ENCODE assay signal across 17 cellular contexts in the genomic region with DNA sequence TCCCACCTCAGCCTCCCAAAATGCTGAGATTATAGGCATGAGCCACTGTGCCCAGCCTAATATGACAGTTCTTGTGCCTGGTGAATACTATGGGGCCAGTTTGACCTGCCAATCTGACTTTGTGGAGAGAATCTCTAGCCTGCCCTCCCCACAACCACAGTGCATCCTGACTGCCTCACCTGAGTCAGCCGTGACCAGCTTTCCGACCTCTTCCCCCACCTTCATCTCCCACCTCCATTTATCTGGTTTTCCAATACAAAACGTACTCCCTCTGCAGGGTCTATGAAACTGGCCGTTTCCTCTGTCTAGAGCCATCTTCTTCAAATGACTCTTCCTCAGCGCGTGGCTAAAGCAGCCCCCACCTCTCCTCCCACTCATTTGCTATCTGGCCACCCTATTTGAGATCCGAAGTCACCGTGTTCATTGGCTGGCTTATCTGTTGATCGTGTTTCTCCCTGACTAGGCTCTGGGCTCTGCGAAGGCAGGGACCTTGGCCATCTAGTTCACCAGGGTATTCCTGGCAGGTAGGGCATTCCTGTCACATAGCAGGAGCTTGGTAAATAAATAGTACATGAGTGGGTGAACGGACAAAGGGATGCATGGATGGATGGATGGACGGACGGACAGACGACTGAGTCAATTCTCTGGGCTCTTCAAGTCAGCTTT. TPM values are rescaled to one million over a fixed set of nuclear protein-coding genes. Genes with fewer than 3 reads are reported as not detected.
"Had no signal": no experiment of that assay in that cellular context is flagged by ENCODE, and none has a peak within 500 bp of the region (broad histone marks: within the 10 kb centered on the region; RNA-seq: fewer than 3 reads in every experiment).

No MANE protein-coding gene starts in this region.

- DNase-seq: activated CD4-positive, alpha-beta T cell treated with anti-CD3 and anti-CD28 coated beads, Interleukin-2, amount 10 ng/mL, durations not matched to agents 24 days and 14 days; activated CD4-positive, CD25-positive, alpha-beta regulatory T cell; activated naive CD4-positive, alpha-beta T cell treated with Interleukin-2 at 50 U/mL for 16 hours; central memory CD4-positive, alpha-beta T cell; cortex of kidney; effector CD4-positive, alpha-beta T cell; esophagus squamous epithelium; glutamatergic neuron; hypothalamus had no signal

- H3K9me3 ChIP-seq: esophagus squamous epithelium had no signal

- ATAC-seq: stimulated activated memory B cell treated with anti-CD40 and anti-IgM and Interleukin-4, amounts not matched to agents 10 μg/mL and 1 μg/mL and 100 μg/mL, for 72 hours had no signal

- H3K4me3 ChIP-seq: esophagus squamous epithelium had no signal

- H3K27me3 ChIP-seq: esophagus squamous epithelium had no signal

- H3K36me3 ChIP-seq: esophagus squamous epithelium had no signal

RNA-seq across cellular contexts. Expression of gene PLLP, which starts 22.3 kb away (rescaled TPM):
- total RNA-seq: activated CD4-positive, alpha-beta T cell treated with anti-CD3 and anti-CD28 coated beads, Interleukin-2, amount 10 ng/mL, durations not matched to agents 24 days and 14 days had no signal
- polyA plus RNA-seq: neural cell had no signal

RNA-seq across cellular contexts. Expression of gene CCL22, which starts 51.8 kb away (rescaled TPM):
- total RNA-seq: fibroblast of villous mesenchyme, kidney epithelial cell, mesothelial cell of epicardium, osteocyte, pulmonary artery endothelial cell, urinary bladder had no signal
- polyA plus RNA-seq: neural cell had no signal
